ENCODE assay signal across 1 cellular context in the genomic region with DNA sequence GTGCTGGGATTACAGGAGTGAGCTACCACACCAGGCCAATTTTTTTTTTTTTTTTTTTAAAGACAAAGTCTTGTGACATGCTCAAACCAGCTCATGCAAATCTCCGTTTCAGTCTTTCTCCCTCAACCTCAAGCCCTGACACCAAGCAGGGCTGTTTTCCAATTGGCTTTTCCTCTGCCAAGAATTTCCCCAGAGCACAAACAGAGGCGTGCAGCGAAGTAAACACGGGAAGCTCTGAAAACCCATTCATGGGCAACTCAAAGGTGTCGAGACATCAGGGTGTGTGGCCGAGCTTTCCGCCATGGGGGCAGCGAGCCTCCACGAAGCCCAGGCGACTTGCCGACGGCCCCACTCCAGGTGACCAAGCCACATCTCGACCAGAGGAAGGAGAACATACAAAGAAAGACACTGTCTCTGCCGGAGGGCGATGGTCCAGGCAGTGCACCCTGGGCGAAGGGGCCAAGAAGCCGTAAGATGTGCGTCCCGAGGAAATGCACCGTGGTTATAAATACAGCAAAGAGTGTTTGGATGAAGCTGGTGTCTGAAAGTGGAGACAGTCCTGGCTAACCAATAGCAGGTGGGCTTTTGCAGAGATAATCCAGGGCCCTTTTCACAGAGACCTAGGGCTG.
TF ChIP-seq lines count a peak whose summit lies in the region.

No MANE protein-coding gene starts in this region.

TF ChIP-seq in HepG2, 621 proteins besides CTCF, POLR2A, EP300 and RAD21 (continued from another document and continues in another):
- TF ChIP-seq, protein P1, sequence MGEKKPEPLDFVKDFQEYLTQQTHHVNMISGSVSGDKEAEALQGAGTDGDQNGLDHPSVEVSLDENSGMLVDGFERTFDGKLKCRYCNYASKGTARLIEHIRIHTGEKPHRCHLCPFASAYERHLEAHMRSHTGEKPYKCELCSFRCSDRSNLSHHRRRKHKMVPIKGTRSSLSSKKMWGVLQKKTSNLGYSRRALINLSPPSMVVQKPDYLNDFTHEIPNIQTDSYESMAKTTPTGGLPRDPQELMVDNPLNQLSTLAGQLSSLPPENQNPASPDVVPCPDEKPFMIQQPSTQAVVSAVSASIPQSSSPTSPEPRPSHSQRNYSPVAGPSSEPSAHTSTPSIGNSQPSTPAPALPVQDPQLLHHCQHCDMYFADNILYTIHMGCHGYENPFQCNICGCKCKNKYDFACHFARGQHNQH (CRISPR knock-in tag; IDR thresholded peaks at IDR 0.05): no peak
- TF ChIP-seq MAFG (CRISPR knock-in tag; IDR thresholded peaks at IDR 0.05) (no peak), TOPORS (CRISPR knock-in tag; IDR thresholded peaks at IDR 0.05) (no peak), ZNF619 (CRISPR knock-in tag; IDR thresholded peaks at IDR 0.05) (no peak), REPIN1 (CRISPR knock-in tag; IDR thresholded peaks at IDR 0.05; ENCODE audit: borderline replicate concordance, low read depth) (no peak), ZFP1 (CRISPR knock-in tag; IDR thresholded peaks at IDR 0.05) (no peak), ZNF205 (CRISPR knock-in tag; IDR thresholded peaks at IDR 0.05) (no peak), SALL1 (CRISPR knock-in tag; IDR thresholded peaks at IDR 0.05) (peak; percentile 44; the same call in 1 of the 2 replicates), ZBTB38 (CRISPR knock-in tag; IDR thresholded peaks at IDR 0.05) (peak; percentile 67; the same call in 1 of the 2 replicates), TRIM24 (CRISPR knock-in tag; IDR thresholded peaks at IDR 0.05) (no peak), ZNF747 (CRISPR knock-in tag; IDR thresholded peaks at IDR 0.05; ENCODE audit: borderline replicate concordance) (no peak), ZNF446 (CRISPR knock-in tag; IDR thresholded peaks at IDR 0.05) (no peak), FIP1L1 (IDR thresholded peaks at IDR 0.05; ENCODE audit: borderline replicate concordance, insufficient read depth, low read depth, low read length) (no peak), ZNF101 (CRISPR knock-in tag; IDR thresholded peaks at IDR 0.05; ENCODE audit: borderline replicate concordance, low read depth) (no peak), MTF2 (CRISPR knock-in tag; IDR thresholded peaks at IDR 0.05; ENCODE audit: borderline replicate concordance) (no peak), MAZ (IDR thresholded peaks at IDR 0.05; ENCODE audit: borderline replicate concordance, low read depth, low read length) (no peak), MAZ (CRISPR knock-in tag; IDR thresholded peaks at IDR 0.05; ENCODE audit: low read depth) (no peak), SMYD3 (CRISPR knock-in tag; IDR thresholded peaks at IDR 0.05) (no peak), ZSCAN25 (CRISPR knock-in tag; IDR thresholded peaks at IDR 0.05) (no peak), WIZ (CRISPR knock-in tag; IDR thresholded peaks at IDR 0.05) (no peak), DNMT3B (CRISPR knock-in tag; conservative IDR thresholded peaks at IDR 0.05) (no peak), ARID2 (CRISPR knock-in tag; IDR thresholded peaks at IDR 0.05; ENCODE audit: borderline replicate concordance) (no peak), HOXA3 (CRISPR knock-in tag; IDR thresholded peaks at IDR 0.05) (peak; percentile 54; the same call in 1 of the 2 replicates), ZNF775 (CRISPR knock-in tag; IDR thresholded peaks at IDR 0.05; ENCODE audit: borderline replicate concordance) (no peak), KLF16 (CRISPR knock-in tag; IDR thresholded peaks at IDR 0.05) (0 out of 4 replicates have a peak, but pooled peaks of 1 of the 2 experiments have one; percentile 23), ZNF7 (CRISPR knock-in tag; IDR thresholded peaks at IDR 0.05) (no peak), BHLHE40 (IDR thresholded peaks at IDR 0.05; ENCODE audit: low read length) (no peak), FOXA3 (CRISPR knock-in tag; IDR thresholded peaks at IDR 0.05) (peak; percentile 89), ZSCAN9 (CRISPR knock-in tag; IDR thresholded peaks at IDR 0.05; ENCODE audit: borderline replicate concordance) (0 out of 2 replicates have a peak, but pooled peaks have one; percentile 42), SSRP1 (CRISPR knock-in tag; IDR thresholded peaks at IDR 0.05) (no peak), ZZZ3 (CRISPR knock-in tag; IDR thresholded peaks at IDR 0.05; ENCODE audit: borderline replicate concordance) (no peak), ZNF326 (CRISPR knock-in tag; IDR thresholded peaks at IDR 0.05; ENCODE audit: borderline replicate concordance) (no peak), RXRA (CRISPR knock-in tag; IDR thresholded peaks at IDR 0.05) (no peak), SNAPC2 (CRISPR knock-in tag; IDR thresholded peaks at IDR 0.05) (no peak)
- TF ChIP-seq, protein P2, sequence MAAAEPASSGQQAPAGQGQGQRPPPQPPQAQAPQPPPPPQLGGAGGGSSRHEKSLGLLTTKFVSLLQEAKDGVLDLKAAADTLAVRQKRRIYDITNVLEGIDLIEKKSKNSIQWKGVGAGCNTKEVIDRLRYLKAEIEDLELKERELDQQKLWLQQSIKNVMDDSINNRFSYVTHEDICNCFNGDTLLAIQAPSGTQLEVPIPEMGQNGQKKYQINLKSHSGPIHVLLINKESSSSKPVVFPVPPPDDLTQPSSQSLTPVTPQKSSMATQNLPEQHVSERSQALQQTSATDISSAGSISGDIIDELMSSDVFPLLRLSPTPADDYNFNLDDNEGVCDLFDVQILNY (CRISPR knock-in tag; conservative IDR thresholded peaks at IDR 0.05): no peak
- TF ChIP-seq, protein P3, sequence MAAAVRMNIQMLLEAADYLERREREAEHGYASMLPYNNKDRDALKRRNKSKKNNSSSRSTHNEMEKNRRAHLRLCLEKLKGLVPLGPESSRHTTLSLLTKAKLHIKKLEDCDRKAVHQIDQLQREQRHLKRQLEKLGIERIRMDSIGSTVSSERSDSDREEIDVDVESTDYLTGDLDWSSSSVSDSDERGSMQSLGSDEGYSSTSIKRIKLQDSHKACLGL (CRISPR knock-in tag; IDR thresholded peaks at IDR 0.05): no peak
- TF ChIP-seq, protein P4, sequence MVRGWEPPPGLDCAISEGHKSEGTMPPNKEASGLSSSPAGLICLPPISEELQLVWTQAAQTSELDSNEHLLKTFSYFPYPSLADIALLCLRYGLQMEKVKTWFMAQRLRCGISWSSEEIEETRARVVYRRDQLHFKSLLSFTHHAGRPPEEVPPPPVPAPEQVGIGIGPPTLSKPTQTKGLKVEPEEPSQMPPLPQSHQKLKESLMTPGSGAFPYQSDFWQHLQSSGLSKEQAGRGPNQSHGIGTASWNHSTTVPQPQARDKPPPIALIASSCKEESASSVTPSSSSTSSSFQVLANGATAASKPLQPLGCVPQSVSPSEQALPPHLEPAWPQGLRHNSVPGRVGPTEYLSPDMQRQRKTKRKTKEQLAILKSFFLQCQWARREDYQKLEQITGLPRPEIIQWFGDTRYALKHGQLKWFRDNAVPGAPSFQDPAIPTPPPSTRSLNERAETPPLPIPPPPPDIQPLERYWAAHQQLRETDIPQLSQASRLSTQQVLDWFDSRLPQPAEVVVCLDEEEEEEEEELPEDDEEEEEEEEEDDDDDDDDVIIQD (CRISPR knock-in tag; IDR thresholded peaks at IDR 0.05; ENCODE audit: low read depth): no peak
- TF ChIP-seq, protein P5, sequence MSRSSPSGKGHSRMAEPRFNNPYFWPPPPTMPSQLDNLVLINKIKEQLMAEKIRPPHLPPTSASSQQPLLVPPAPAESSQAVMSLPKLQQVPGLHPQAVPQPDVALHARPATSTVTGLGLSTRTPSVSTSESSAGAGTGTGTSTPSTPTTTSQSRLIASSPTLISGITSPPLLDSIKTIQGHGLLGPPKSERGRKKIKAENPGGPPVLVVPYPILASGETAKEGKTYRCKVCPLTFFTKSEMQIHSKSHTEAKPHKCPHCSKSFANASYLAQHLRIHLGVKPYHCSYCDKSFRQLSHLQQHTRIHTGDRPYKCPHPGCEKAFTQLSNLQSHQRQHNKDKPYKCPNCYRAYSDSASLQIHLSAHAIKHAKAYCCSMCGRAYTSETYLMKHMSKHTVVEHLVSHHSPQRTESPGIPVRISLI (CRISPR knock-in tag; IDR thresholded peaks at IDR 0.05; ENCODE audit: borderline replicate concordance): no peak
- TF ChIP-seq, protein P6, sequence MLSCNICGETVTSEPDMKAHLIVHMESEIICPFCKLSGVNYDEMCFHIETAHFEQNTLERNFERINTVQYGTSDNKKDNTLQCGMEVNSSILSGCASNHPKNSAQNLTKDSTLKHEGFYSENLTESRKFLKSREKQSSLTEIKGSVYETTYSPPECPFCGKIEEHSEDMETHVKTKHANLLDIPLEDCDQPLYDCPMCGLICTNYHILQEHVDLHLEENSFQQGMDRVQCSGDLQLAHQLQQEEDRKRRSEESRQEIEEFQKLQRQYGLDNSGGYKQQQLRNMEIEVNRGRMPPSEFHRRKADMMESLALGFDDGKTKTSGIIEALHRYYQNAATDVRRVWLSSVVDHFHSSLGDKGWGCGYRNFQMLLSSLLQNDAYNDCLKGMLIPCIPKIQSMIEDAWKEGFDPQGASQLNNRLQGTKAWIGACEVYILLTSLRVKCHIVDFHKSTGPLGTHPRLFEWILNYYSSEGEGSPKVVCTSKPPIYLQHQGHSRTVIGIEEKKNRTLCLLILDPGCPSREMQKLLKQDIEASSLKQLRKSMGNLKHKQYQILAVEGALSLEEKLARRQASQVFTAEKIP (CRISPR knock-in tag; IDR thresholded peaks at IDR 0.05; ENCODE audit: borderline replicate concordance): no peak
- TF ChIP-seq, protein P7, sequence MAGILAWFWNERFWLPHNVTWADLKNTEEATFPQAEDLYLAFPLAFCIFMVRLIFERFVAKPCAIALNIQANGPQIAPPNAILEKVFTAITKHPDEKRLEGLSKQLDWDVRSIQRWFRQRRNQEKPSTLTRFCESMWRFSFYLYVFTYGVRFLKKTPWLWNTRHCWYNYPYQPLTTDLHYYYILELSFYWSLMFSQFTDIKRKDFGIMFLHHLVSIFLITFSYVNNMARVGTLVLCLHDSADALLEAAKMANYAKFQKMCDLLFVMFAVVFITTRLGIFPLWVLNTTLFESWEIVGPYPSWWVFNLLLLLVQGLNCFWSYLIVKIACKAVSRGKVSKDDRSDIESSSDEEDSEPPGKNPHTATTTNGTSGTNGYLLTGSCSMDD (CRISPR knock-in tag; IDR thresholded peaks at IDR 0.05): no peak
- TF ChIP-seq, protein P8, sequence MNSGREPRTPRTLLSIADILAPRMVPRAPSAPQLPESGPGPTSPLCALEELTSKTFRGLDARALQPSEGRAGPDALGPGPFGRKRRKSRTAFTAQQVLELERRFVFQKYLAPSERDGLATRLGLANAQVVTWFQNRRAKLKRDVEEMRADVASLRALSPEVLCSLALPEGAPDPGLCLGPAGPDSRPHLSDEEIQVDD (CRISPR knock-in tag; IDR thresholded peaks at IDR 0.05; ENCODE audit: borderline replicate concordance): no peak
- TF ChIP-seq, protein P9, sequence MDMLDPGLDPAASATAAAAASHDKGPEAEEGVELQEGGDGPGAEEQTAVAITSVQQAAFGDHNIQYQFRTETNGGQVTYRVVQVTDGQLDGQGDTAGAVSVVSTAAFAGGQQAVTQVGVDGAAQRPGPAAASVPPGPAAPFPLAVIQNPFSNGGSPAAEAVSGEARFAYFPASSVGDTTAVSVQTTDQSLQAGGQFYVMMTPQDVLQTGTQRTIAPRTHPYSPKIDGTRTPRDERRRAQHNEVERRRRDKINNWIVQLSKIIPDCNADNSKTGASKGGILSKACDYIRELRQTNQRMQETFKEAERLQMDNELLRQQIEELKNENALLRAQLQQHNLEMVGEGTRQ (IDR thresholded peaks at IDR 0.05; ENCODE audit: low read depth, low read length): no peak
- TF ChIP-seq, protein P9 (CRISPR knock-in tag; IDR thresholded peaks at IDR 0.05; ENCODE audit: borderline replicate concordance): no peak
- TF ChIP-seq, protein P10, sequence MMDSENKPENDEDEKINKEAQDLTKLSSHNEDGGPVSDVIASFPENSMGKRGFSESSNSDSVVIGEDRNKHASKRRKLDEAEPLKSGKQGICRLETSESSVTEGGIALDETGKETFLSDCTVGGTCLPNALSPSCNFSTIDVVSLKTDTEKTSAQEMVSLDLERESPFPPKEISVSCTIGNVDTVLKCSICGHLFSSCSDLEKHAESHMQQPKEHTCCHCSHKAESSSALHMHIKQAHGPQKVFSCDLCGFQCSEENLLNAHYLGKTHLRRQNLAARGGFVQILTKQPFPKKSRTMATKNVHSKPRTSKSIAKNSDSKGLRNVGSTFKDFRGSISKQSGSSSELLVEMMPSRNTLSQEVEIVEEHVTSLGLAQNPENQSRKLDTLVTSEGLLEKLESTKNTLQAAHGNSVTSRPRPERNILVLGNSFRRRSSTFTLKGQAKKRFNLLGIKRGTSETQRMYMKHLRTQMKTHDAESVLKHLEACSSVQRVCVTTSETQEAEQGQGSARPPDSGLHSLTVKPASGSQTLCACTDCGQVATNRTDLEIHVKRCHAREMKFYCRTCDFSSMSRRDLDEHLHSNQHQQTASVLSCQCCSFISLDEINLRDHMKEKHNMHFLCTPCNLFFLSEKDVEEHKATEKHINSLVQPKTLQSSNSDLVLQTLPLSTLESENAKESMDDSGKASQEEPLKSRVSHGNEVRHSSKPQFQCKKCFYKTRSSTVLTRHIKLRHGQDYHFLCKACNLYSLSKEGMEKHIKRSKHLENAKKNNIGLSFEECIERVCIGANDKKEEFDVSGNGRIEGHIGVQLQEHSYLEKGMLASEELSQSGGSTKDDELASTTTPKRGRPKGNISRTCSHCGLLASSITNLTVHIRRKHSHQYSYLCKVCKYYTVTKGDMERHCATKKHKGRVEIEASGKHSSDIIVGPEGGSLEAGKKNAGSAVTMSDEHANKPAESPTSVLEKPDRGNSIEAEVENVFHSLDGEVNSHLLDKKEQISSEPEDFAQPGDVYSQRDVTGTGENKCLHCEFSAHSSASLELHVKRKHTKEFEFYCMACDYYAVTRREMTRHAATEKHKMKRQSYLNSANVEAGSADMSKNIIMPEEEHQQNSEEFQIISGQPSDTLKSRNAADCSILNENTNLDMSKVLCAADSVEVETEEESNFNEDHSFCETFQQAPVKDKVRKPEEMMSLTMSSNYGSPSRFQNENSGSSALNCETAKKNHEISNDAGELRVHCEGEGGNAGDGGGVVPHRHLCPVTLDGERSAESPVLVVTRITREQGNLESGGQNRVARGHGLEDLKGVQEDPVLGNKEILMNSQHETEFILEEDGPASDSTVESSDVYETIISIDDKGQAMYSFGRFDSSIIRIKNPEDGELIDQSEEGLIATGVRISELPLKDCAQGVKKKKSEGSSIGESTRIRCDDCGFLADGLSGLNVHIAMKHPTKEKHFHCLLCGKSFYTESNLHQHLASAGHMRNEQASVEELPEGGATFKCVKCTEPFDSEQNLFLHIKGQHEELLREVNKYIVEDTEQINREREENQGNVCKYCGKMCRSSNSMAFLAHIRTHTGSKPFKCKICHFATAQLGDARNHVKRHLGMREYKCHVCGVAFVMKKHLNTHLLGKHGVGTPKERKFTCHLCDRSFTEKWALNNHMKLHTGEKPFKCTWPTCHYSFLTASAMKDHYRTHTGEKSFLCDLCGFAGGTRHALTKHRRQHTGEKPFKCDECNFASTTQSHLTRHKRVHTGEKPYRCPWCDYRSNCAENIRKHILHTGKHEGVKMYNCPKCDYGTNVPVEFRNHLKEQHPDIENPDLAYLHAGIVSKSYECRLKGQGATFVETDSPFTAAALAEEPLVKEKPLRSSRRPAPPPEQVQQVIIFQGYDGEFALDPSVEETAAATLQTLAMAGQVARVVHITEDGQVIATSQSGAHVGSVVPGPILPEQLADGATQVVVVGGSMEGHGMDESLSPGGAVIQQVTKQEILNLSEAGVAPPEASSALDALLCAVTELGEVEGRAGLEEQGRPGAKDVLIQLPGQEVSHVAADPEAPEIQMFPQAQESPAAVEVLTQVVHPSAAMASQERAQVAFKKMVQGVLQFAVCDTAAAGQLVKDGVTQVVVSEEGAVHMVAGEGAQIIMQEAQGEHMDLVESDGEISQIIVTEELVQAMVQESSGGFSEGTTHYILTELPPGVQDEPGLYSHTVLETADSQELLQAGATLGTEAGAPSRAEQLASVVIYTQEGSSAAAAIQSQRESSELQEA (CRISPR knock-in tag; IDR thresholded peaks at IDR 0.05; ENCODE audit: not compliant biosample characterization): no peak
